10 cellular contexts compared by ENCODE assay signal in genomic region chr3:99659032-99659431, GRCh38. TPM values are rescaled to one million over a fixed set of nuclear protein-coding genes. Genes with fewer than 3 reads are reported as not detected.
DNase-seq lines count a peak whose midpoint lies in the region; ATAC-seq and TF ChIP-seq lines count a peak whose summit lies in the region.
"Had no signal": no experiment of that assay in that cellular context is flagged by ENCODE, and none has a peak within 500 bp of the region (broad histone marks: within the 10 kb centered on the region; RNA-seq: fewer than 3 reads in every experiment).

No MANE protein-coding gene starts in this region.

- CTCF ChIA-PET in PC-3 (lab: Charles Lee): interaction anchor here (0.6 kb wide), 1 partner anchor 365 kb away, joined by 6 read pairs; no protein-coding TSS in a partner anchor

- H3K4me1 ChIP-seq in PC-3 (ENCODE audit: insufficient read depth, low read length) (peaks cover 42% of the 10 kb centered on the region), fibroblast of lung (ENCODE audit: control insufficient read depth, extremely low read depth, insufficient read depth, low read length) (peaks cover 7% of the 10 kb centered on the region)
- H3K4me1 ChIP-seq: adrenal gland had no signal

- H3K9me3 ChIP-seq in PC-3 (ENCODE audit: low read length): no peaks in the 10 kb centered on the region
- no peaks in the 10 kb centered on the region for H3K9me3 ChIP-seq in fibroblast of lung (ENCODE audit: control insufficient read depth, insufficient read depth, low read depth, low read length)
- H3K9me3 ChIP-seq: adrenal gland had no signal

- no peaks in the 10 kb centered on the region for H3K36me3 ChIP-seq in PC-3 (ENCODE audit: low read depth, low read length)
- H3K36me3 ChIP-seq in fibroblast of lung (ENCODE audit: control insufficient read depth, insufficient read depth, low read length): no peaks in the 10 kb centered on the region
- H3K36me3 ChIP-seq: adrenal gland had no signal

- BruUV-seq in PC-3 (replicated peaks; lab: Mats Ljungman, UMichigan): no TSS peak

- H2AFZ ChIP-seq in PC-3 (ENCODE audit: low read length) (0 out of 2 replicates have a peak overlapping the region, but pooled peaks have one; percentile 7), fibroblast of lung (ENCODE audit: low read length) (no peak overlapping the region)

- DNase-seq in GM03348 (ENCODE audit: low spot score) (peak; percentile 83), PC-3 (peak; percentile 92), fibroblast of lung (ENCODE audit: low read depth in 2 of 2) (peak; percentile 99 to 100), pulmonary artery endothelial cell (ENCODE audit: low read depth, low spot score) (peak; percentile 62), NCI-H2227 (lab: John Stamatoyannopoulos, UW; ENCODE audit: unreplicated experiment) (no peak), putamen (ENCODE audit: low spot score) (no peak)
- DNase-seq: adrenal gland had no signal

- H3K27me3 ChIP-seq in PC-3 (ENCODE audit: low read length) (no peaks in the 10 kb centered on the region), fibroblast of lung (ENCODE audit: control insufficient read depth, insufficient read depth, low read length) (no peaks in the 10 kb centered on the region)
- H3K27me3 ChIP-seq: adrenal gland had no signal

- H3K9me2 ChIP-seq in PC-3 (replicated peaks; ENCODE audit: low read length): no peaks in the 10 kb centered on the region

- H3K4me3 ChIP-seq in PC-3 (ENCODE audit: low read length): no peak overlapping the region
- H3K4me3 ChIP-seq in fibroblast of lung (replicated peaks in 1 of 4; ENCODE audit: control extremely low read depth in 1 of 4, insufficient read depth in 1 of 4, low read depth in 3 of 4, low read length in 4 of 4): no peak overlapping the region
- H3K4me3 ChIP-seq: adrenal gland, lung had no signal

- H3K9ac ChIP-seq in PC-3 (ENCODE audit: low read length) (peak overlapping the region; percentile 31; the same call in 1 of the 2 replicates), fibroblast of lung (ENCODE audit: insufficient read depth, low read length) (no peak overlapping the region)

- peak overlapping the region; percentile 69 for H3K27ac ChIP-seq in PC-3 (ENCODE audit: low read length)
- peak overlapping the region; percentile 86 for H3K27ac ChIP-seq in fibroblast of lung (ENCODE audit: insufficient read depth, low read length)

- H3K79me2 ChIP-seq in PC-3 (ENCODE audit: low read length): no peaks in the 10 kb centered on the region
- H3K79me2 ChIP-seq in fibroblast of lung (ENCODE audit: control insufficient read depth, insufficient read depth, low read length): peaks cover 5% of the 10 kb centered on the region

- ATAC-seq in PC-3 (peak; percentile 21; the same call in 1 of the 2 replicates), GM18909 (IDR thresholded peaks at IDR 0.05; ENCODE audit: poor library complexity, unreplicated experiment) (no peak), HG02852 (IDR thresholded peaks at IDR 0.05; ENCODE audit: unreplicated experiment) (no peak)

- POLR2A ChIA-PET in PC-3 (lab: Charles Lee; ENCODE audit: unreplicated experiment): no interaction called here

- intact Hi-C loops in PC-3 (cut with micrococcal nuclease): no loop called here

- H3K4me2 ChIP-seq in PC-3 (ENCODE audit: low read length): 0 out of 2 replicates have a peak overlapping the region, but pooled peaks have one; percentile 12
- peak overlapping the region; percentile 36 for H3K4me2 ChIP-seq in fibroblast of lung (ENCODE audit: extremely low read depth, insufficient read depth, low read length)

- peaks cover 12% of the 10 kb centered on the region for H3F3A ChIP-seq in PC-3 (ENCODE audit: low read length, unreplicated experiment)

- TF ChIP-seq CTCF in PC-3 (conservative IDR thresholded peaks at IDR 0.05; ENCODE audit: low read depth, low read length) (no peak), fibroblast of lung (conservative IDR thresholded peaks at IDR 0.05 in 1 of 2, IDR thresholded peaks at IDR 0.05 in 1 of 2; ENCODE audit: low read depth in 1 of 2, low read length in 2 of 2) (no peak)

- H4K20me1 ChIP-seq in PC-3 (ENCODE audit: low read length): no peaks in the 10 kb centered on the region
- no peaks in the 10 kb centered on the region for H4K20me1 ChIP-seq in fibroblast of lung (ENCODE audit: control insufficient read depth, extremely low read depth, insufficient read depth, low read length)

RNA-seq across cellular contexts. Expression of gene COL8A1, which starts 20.6 kb away (rescaled TPM):
- total RNA-seq in PC-3 (2014; rRNA removed) (2.4 and 3.8 TPM in 2 replicates), fibroblast of lung (24.7 and 85.4 TPM in 2 replicates), pulmonary artery endothelial cell (251 and 873 TPM in 2 replicates)
- 108 and 215 TPM in 2 replicates for polyA plus RNA-seq in fibroblast of lung
- 53.2 and 144 TPM in 2 replicates for polyA plus RNA-seq in fibroblast of lung (2012)
- 79.6 and 257 TPM in 2 replicates for polyA minus RNA-seq in fibroblast of lung (ENCODE audit: low replicate concordance)

Comparison
In these comparisons a context has a peak if more than half of its experiments do, and no peak if none do; other contexts are left out.
1. DNase-seq: peak in GM03348 (single experiment), PC-3 (single experiment), fibroblast of lung (2 of 2) and pulmonary artery endothelial cell (single experiment); none in NCI-H2227 (single experiment) and putamen (single experiment).